In genomic region chr2:190973262-190973661, GRCh38 we compare ENCODE assay signal across 29 cellular contexts. TPM values are rescaled to one million over a fixed set of nuclear protein-coding genes. Genes with fewer than 3 reads are reported as not detected.
DNase-seq lines count a peak whose midpoint lies in the region; ATAC-seq, FAIRE-seq and TF ChIP-seq lines count a peak whose summit lies in the region.
"Had no signal": no experiment of that assay in that cellular context is flagged by ENCODE, and none has a peak within 500 bp of the region (broad histone marks: within the 10 kb centered on the region; RNA-seq: fewer than 3 reads in every experiment).

No MANE protein-coding gene starts in this region.

- peaks cover 97% of the 10 kb centered on the region for H3K36me3 Mint-ChIP-seq in activated T-cell treated with anti-CD3 and anti-CD28 coated beads, Interleukin-2, amount 50 U/mL, for 24 hours (ENCODE audit: low read depth)
- peaks cover 97% of the 10 kb centered on the region for H3K36me3 Mint-ChIP-seq in dendritic cell treated with granulocyte-macrophage colony-stimulating factor and Interleukin-4, amounts not matched to agents 40 ng/mL and 50 ng/mL, for 4 days (ENCODE audit: low read depth)
- H3K36me3 Mint-ChIP-seq in stimulated activated effector memory CD8-positive, alpha-beta T cell treated with anti-CD3 and anti-CD28 coated beads, Interleukin-12 subunit alpha, Interleukin-12 subunit beta, amount 100 ng/mL, for 72 hours: peaks cover 100% of the 10 kb centered on the region
- peaks cover 96% of the 10 kb centered on the region for H3K36me3 Mint-ChIP-seq in effector memory CD8-positive, alpha-beta T cell (ENCODE audit: insufficient read depth)

- H3K4me1 Mint-ChIP-seq in activated T-cell treated with anti-CD3 and anti-CD28 coated beads, Interleukin-2, amount 50 U/mL, for 24 hours (ENCODE audit: low read depth): peaks cover 52% of the 10 kb centered on the region
- H3K4me1 Mint-ChIP-seq in dendritic cell treated with granulocyte-macrophage colony-stimulating factor and Interleukin-4, amounts not matched to agents 40 ng/mL and 50 ng/mL, for 4 days (ENCODE audit: low read depth): peaks cover 44% of the 10 kb centered on the region
- H3K4me1 Mint-ChIP-seq in stimulated activated effector memory CD8-positive, alpha-beta T cell treated with anti-CD3 and anti-CD28 coated beads, Interleukin-12 subunit alpha, Interleukin-12 subunit beta, amount 100 ng/mL, for 72 hours: peaks cover 7% of the 10 kb centered on the region
- H3K4me1 Mint-ChIP-seq in effector memory CD8-positive, alpha-beta T cell (ENCODE audit: low read depth in 2 of 2): peaks cover 1 to 9% of the 10 kb centered on the region in 2 donors
- H3K4me1 Mint-ChIP-seq: H9, IgD-negative memory B cell had no signal

- no peaks in the 10 kb centered on the region for H3K9me3 Mint-ChIP-seq in activated T-cell treated with anti-CD3 and anti-CD28 coated beads, Interleukin-2, amount 50 U/mL, for 24 hours
- no peaks in the 10 kb centered on the region for H3K9me3 Mint-ChIP-seq in dendritic cell treated with granulocyte-macrophage colony-stimulating factor and Interleukin-4, amounts not matched to agents 40 ng/mL and 50 ng/mL, for 4 days
- no peaks in the 10 kb centered on the region for H3K9me3 Mint-ChIP-seq in stimulated activated effector memory CD8-positive, alpha-beta T cell treated with anti-CD3 and anti-CD28 coated beads, Interleukin-12 subunit alpha, Interleukin-12 subunit beta, amount 100 ng/mL, for 72 hours
- no peaks in the 10 kb centered on the region for H3K9me3 Mint-ChIP-seq in effector memory CD8-positive, alpha-beta T cell
- H3K9me3 Mint-ChIP-seq: H9; IgD-negative memory B cell; stimulated activated naive CD8-positive, alpha-beta T cell treated with anti-CD3 and anti-CD28 coated beads, Interleukin-15, Interleukin-2, amounts not matched to agents 100 ng/mL and 50 ng/mL, for 24 hours had no signal

- FAIRE-seq in GM12892 (lab: Jason Lieb, UNC): no peak
- FAIRE-seq: A549, bronchial epithelial cell, GM18507 had no signal

- intact Hi-C loops in dendritic cell treated with granulocyte-macrophage colony-stimulating factor and Interleukin-4, amounts not matched to agents 40 ng/mL and 50 ng/mL, for 4 days (cut with micrococcal nuclease): loop anchor here (10.0 kb wide), 1 partner anchor 48 kb away; no protein-coding TSS in a partner anchor

- H3K4me3 Mint-ChIP-seq in activated T-cell treated with anti-CD3 and anti-CD28 coated beads, Interleukin-2, amount 50 U/mL, for 24 hours: no peak overlapping the region
- H3K4me3 Mint-ChIP-seq in dendritic cell treated with granulocyte-macrophage colony-stimulating factor and Interleukin-4, amounts not matched to agents 40 ng/mL and 50 ng/mL, for 4 days: no peak overlapping the region
- H3K4me3 Mint-ChIP-seq in stimulated activated effector memory CD8-positive, alpha-beta T cell treated with anti-CD3 and anti-CD28 coated beads, Interleukin-12 subunit alpha, Interleukin-12 subunit beta, amount 100 ng/mL, for 72 hours: no peak overlapping the region
- H3K4me3 Mint-ChIP-seq in effector memory CD8-positive, alpha-beta T cell: no peak overlapping the region
- H3K4me3 Mint-ChIP-seq: H9; IgD-negative memory B cell; stimulated activated naive CD8-positive, alpha-beta T cell treated with anti-CD3 and anti-CD28 coated beads, Interleukin-15, Interleukin-2, amounts not matched to agents 100 ng/mL and 50 ng/mL, for 24 hours had no signal

- H3K27me3 Mint-ChIP-seq in activated T-cell treated with anti-CD3 and anti-CD28 coated beads, Interleukin-2, amount 50 U/mL, for 24 hours: no peaks in the 10 kb centered on the region
- H3K27me3 Mint-ChIP-seq in dendritic cell treated with granulocyte-macrophage colony-stimulating factor and Interleukin-4, amounts not matched to agents 40 ng/mL and 50 ng/mL, for 4 days: no peaks in the 10 kb centered on the region
- H3K27me3 Mint-ChIP-seq in effector memory CD8-positive, alpha-beta T cell: no peaks in the 10 kb centered on the region
- H3K27me3 Mint-ChIP-seq: IgD-negative memory B cell; stimulated activated naive CD8-positive, alpha-beta T cell treated with anti-CD3 and anti-CD28 coated beads, Interleukin-15, Interleukin-2, amounts not matched to agents 100 ng/mL and 50 ng/mL, for 24 hours had no signal

- TF ChIP-seq POLR2A in GM12892 (IDR thresholded peaks at IDR 0.05; ENCODE audit: low read depth, low read length): 0 out of 2 replicates have a peak, but pooled peaks have one; percentile 48

- H3K27ac Mint-ChIP-seq in activated T-cell treated with anti-CD3 and anti-CD28 coated beads, Interleukin-2, amount 50 U/mL, for 24 hours: peak overlapping the region; percentile 65
- peak overlapping the region; percentile 90 for H3K27ac Mint-ChIP-seq in dendritic cell treated with granulocyte-macrophage colony-stimulating factor and Interleukin-4, amounts not matched to agents 40 ng/mL and 50 ng/mL, for 4 days
- H3K27ac Mint-ChIP-seq in stimulated activated effector memory CD8-positive, alpha-beta T cell treated with anti-CD3 and anti-CD28 coated beads, Interleukin-12 subunit alpha, Interleukin-12 subunit beta, amount 100 ng/mL, for 72 hours: peak overlapping the region; percentile 71
- H3K27ac Mint-ChIP-seq in effector memory CD8-positive, alpha-beta T cell: peak overlapping the region in 1 of 2 donors; percentile 83
- H3K27ac Mint-ChIP-seq: stimulated activated naive CD8-positive, alpha-beta T cell treated with anti-CD3 and anti-CD28 coated beads, Interleukin-15, Interleukin-2, amounts not matched to agents 100 ng/mL and 50 ng/mL, for 24 hours had no signal

- no peak for ATAC-seq in stimulated activated effector memory CD8-positive, alpha-beta T cell treated with anti-CD3 and anti-CD28 coated beads, Interleukin-12 subunit alpha, Interleukin-12 subunit beta, amount 100 ng/mL, for 72 hours
- ATAC-seq in effector memory CD8-positive, alpha-beta T cell (replicated peaks): no peak
- ATAC-seq: A549, Panc1 had no signal

- no peak for DNase-seq in activated T-cell treated with anti-CD3 and anti-CD28 coated beads, Interleukin-2, amount 50 U/mL, for 24 hours
- DNase-seq in activated T-cell treated with anti-CD3 and anti-CD28 coated beads for 4 hours (no peak), GM12892 (ENCODE audit: insufficient read length) (no peak), globus pallidus (ENCODE audit: low spot score) (no peak)
- DNase-seq in stimulated activated effector memory CD8-positive, alpha-beta T cell treated with anti-CD3 and anti-CD28 coated beads, Interleukin-12 subunit alpha, Interleukin-12 subunit beta, amount 100 ng/mL, for 72 hours (ENCODE audit: low spot score in 2 of 2): no peak
- no peak for DNase-seq in effector memory CD8-positive, alpha-beta T cell
- no peak for DNase-seq in stimulated activated CD4-positive, alpha-beta T cell treated with anti-CD3 and anti-CD28 coated beads, Interleukin-4, amount 100 ng/mL, for 1 hour
- DNase-seq: activated CD4-positive, alpha-beta T cell treated with anti-CD3 and anti-CD28 coated beads, Interleukin-2, amount 50 U/mL, for 48 hours; activated naive CD4-positive, alpha-beta T cell; anterior cingulate cortex; COR-L47; esophagus squamous epithelium; foreskin melanocyte; GDM1; H9; mammary epithelial cell; NCI-H1092; NCI-H1930; NCI-H69; SHP77 treated with DMSO at 0.1 percent for 48 hours; stimulated activated CD4-positive, alpha-beta T cell treated with anti-CD3 and anti-CD28 coated beads, Interleukin-15, amount 100 ng/mL, for 24 hours; thyroid gland had no signal

RNA-seq across cellular contexts. Expression of gene STAT1, which starts 40.7 kb away (rescaled TPM):
- 219 TPM for polyA plus RNA-seq in GM12892 (2012; ENCODE audit: missing spikeins)
